9 cellular contexts compared by ENCODE assay signal in the genomic region with DNA sequence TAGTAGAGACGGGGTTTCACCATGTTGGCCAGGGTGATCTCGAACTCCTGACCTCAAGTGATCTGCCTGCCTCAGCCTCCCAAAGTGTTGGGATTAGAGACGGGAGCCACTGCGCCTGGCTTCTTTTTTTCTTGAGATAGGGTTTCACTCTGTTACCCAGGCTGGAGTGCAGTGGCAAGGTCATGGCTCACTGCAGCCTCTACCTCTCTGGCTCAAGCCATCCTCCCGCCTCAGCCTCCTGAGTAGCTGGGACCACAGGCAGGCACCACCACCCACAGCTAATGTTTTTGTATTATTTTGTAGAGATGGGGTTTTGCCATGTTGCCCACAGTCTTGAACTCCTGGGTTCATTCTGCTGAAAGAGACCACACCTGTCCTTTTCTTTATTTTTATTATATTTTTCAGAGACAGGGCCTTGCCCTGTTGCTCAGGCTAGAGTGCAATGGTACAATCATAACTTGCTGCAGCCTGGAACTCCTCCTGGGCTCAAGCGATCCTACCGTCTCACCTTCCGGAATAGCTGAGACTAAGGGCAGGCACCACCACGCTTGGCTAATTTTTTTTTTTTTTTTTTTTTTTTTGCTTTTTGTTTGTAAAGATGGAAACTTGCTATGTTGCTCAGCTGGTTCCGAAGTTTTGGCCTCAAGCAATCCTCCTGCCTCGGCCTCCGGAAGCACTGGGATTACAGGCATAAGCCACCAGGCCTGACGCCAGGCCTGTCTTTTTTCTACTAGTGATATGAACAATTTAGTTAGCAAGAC. TPM values are rescaled to one million over a fixed set of nuclear protein-coding genes. Genes with fewer than 3 reads are reported as not detected.
DNase-seq lines count a peak whose midpoint lies in the region; ATAC-seq and TF ChIP-seq lines count a peak whose summit lies in the region.
"Had no signal": no experiment of that assay in that cellular context is flagged by ENCODE, and none has a peak within 500 bp of the region (broad histone marks: within the 10 kb centered on the region; RNA-seq: fewer than 3 reads in every experiment).

No MANE protein-coding gene starts in this region.

- CTCF ChIA-PET in A673 (lab: Charles Lee), result interaction anchor here (0.6 to 1.5 kb wide), 3 partner anchors 20 to 23 kb away, joined by 3 to 9 read pairs (median 5); no protein-coding TSS in a partner anchor
- CTCF ChIA-PET in PC-9 (lab: Charles Lee), result interaction anchor here (0.7 to 0.8 kb wide), 2 partner anchors 9 to 11 kb away, joined by 5 to 11 read pairs; no protein-coding TSS in a partner anchor

- ATAC-seq in effector memory CD8-positive, alpha-beta T cell (replicated peaks), result no peak
- ATAC-seq in HG02588 (IDR thresholded peaks at IDR 0.05; ENCODE audit: unreplicated experiment), result no peak

- H3K36me3 ChIP-seq in A673 (ENCODE audit: insufficient read depth, low read length, poor library complexity, severe bottlenecking), result no peaks in the 10 kb centered on the region
- peaks cover 16% of the 10 kb centered on the region; the same call in 1 of the 2 replicates for H3K36me3 ChIP-seq in PC-9 (ENCODE audit: low read depth)

- H3K4me3 Mint-ChIP-seq in effector memory CD8-positive, alpha-beta T cell, result peak overlapping the region; percentile 96 to 98
- H3K4me3 Mint-ChIP-seq in nephron, result peak overlapping the region in 2 of 3 experiments; percentile 83 to 89

- H3K36me3 Mint-ChIP-seq in effector memory CD8-positive, alpha-beta T cell (ENCODE audit: insufficient read depth), result peaks cover 88% of the 10 kb centered on the region
- peaks cover 5% of the 10 kb centered on the region for H3K36me3 Mint-ChIP-seq in nephron (ENCODE audit: low read depth)

- DNase-seq in A673 (ENCODE audit: low spot score) (no peak), PC-9 (peak in 1 of 2 experiments; percentile 55), NCI-H2227 (lab: John Stamatoyannopoulos, UW; ENCODE audit: unreplicated experiment) (no peak), NCI-H524 treated with DMSO at 0.1 percent for 48 hours (lab: John Stamatoyannopoulos, UW) (no peak), NK-92 (lab: John Stamatoyannopoulos, UW; ENCODE audit: unreplicated experiment) (no peak)
- no peak for DNase-seq in effector memory CD8-positive, alpha-beta T cell
- DNase-seq: occipital lobe had no signal

- peaks cover 6 to 7% of the 10 kb centered on the region in 2 donors for H3K27me3 Mint-ChIP-seq in effector memory CD8-positive, alpha-beta T cell
- H3K27me3 Mint-ChIP-seq in nephron (ENCODE audit: low read depth), result peaks cover 8% of the 10 kb centered on the region

- H3K79me2 ChIP-seq in PC-9 (ENCODE audit: low read depth), result peaks cover 80% of the 10 kb centered on the region

- H3K27ac ChIP-seq in A673 (ENCODE audit: low read depth, low read length, poor library complexity, severe bottlenecking) (peak overlapping the region; percentile 66), PC-9 (peak overlapping the region; percentile 51)

- H3K9me2 ChIP-seq in PC-9 (ENCODE audit: insufficient read depth), result no peaks in the 10 kb centered on the region

- H3K4me1 Mint-ChIP-seq in effector memory CD8-positive, alpha-beta T cell (ENCODE audit: low read depth in 2 of 2), result peaks cover 37 to 46% of the 10 kb centered on the region in 2 donors
- H3K4me1 Mint-ChIP-seq in nephron, result peaks cover 71% of the 10 kb centered on the region

- H3K27me3 ChIP-seq in A673 (replicated peaks; ENCODE audit: insufficient read depth, low read depth, low read length, poor library complexity), result no peaks in the 10 kb centered on the region
- H3K27me3 ChIP-seq in PC-9 (ENCODE audit: insufficient read depth, low read depth), result no peaks in the 10 kb centered on the region

- peaks cover 51% of the 10 kb centered on the region for H4K20me1 ChIP-seq in PC-9 (ENCODE audit: insufficient read depth)

- BruUV-seq in A673 (replicated peaks; lab: Mats Ljungman, UMichigan) (no TSS peak), PC-9 (replicated peaks; lab: Mats Ljungman, UMichigan) (no TSS peak)

- peak overlapping the region; percentile 99 for H3K4me2 ChIP-seq in PC-9

- no peak overlapping the region for H2AFZ ChIP-seq in PC-9

- POLR2A ChIA-PET in A673 (lab: Charles Lee; ENCODE audit: low non-redundant PET), result no interaction called here
- POLR2A ChIA-PET in PC-9 (lab: Charles Lee; ENCODE audit: unreplicated experiment), result no interaction called here

- TF ChIP-seq CTCF in A673 (conservative IDR thresholded peaks at IDR 0.05; ENCODE audit: low read depth, low read length), result no peak
- no peak for TF ChIP-seq CTCF in PC-9 (conservative IDR thresholded peaks at IDR 0.05)
- TF ChIP-seq CTCF in nephron (IDR thresholded peaks at IDR 0.05; ENCODE audit: unreplicated experiment in 3 of 3), result no peak

- intact Hi-C loops in A673 (cut with micrococcal nuclease; ENCODE audit: unreplicated experiment) (no loop called here), PC-9 (cut with micrococcal nuclease; ENCODE audit: unreplicated experiment) (no loop called here)

- H3F3A ChIP-seq in PC-9 (ENCODE audit: insufficient read depth, low read depth), result peaks cover 57% of the 10 kb centered on the region

- peak overlapping the region; percentile 73 to 98 for H3K27ac Mint-ChIP-seq in effector memory CD8-positive, alpha-beta T cell
- peak overlapping the region; percentile 94 to 96 (median 95) for H3K27ac Mint-ChIP-seq in nephron

- no peaks in the 10 kb centered on the region for H3K9me3 Mint-ChIP-seq in effector memory CD8-positive, alpha-beta T cell
- no peaks in the 10 kb centered on the region for H3K9me3 Mint-ChIP-seq in nephron

- H3K4me1 ChIP-seq in A673 (ENCODE audit: insufficient read depth, low read length, poor library complexity, severe bottlenecking), result peaks cover 57% of the 10 kb centered on the region
- H3K4me1 ChIP-seq in PC-9 (replicated peaks; ENCODE audit: insufficient read depth), result peaks cover 75% of the 10 kb centered on the region

- H3K9me3 ChIP-seq in A673 (ENCODE audit: low read depth, low read length, poor library complexity, severe bottlenecking) (no peaks in the 10 kb centered on the region), PC-9 (ENCODE audit: insufficient read depth, low read depth) (no peaks in the 10 kb centered on the region)

- no peak overlapping the region for H3K4me3 ChIP-seq in A673 (ENCODE audit: low read depth, low read length, poor library complexity, severe bottlenecking)
- peak overlapping the region; percentile 100 for H3K4me3 ChIP-seq in PC-9

RNA-seq across cellular contexts. Expression of a gene that starts 3.1 kb away (rescaled TPM):
- 204 and 225 TPM in 2 replicates for total RNA-seq in A673 (2021)
- total RNA-seq in PC-9 (2021), result 569 and 580 TPM in 2 replicates

RNA-seq across cellular contexts. Expression of a gene that starts 35.3 kb away (rescaled TPM):
- total RNA-seq in A673 (2021) (90.0 and 92.5 TPM in 2 replicates), PC-9 (2021) (6.6 and 7.2 TPM in 2 replicates)

RNA-seq across cellular contexts. Expression of a gene that starts 35.8 kb away (rescaled TPM):
- total RNA-seq in A673 (2021) (0.77 and 0.92 TPM in 2 replicates), PC-9 (2021) (16.2 and 19.1 TPM in 2 replicates)

RNA-seq across cellular contexts. Expression of a gene that starts 56.6 kb away (rescaled TPM):
- total RNA-seq in A673 (2021) (0.47 and 0.66 TPM in 2 replicates), PC-9 (2021) (129 and 194 TPM in 2 replicates)
- total RNA-seq: occipital lobe had no signal

Comparison
In these comparisons a context has a peak if more than half of its experiments do, and no peak if none do; other contexts are left out.
1. RNA of a gene that starts 35.3 kb away (total RNA-seq): 90.0 to 92.5 TPM in A673; 6.6 to 7.2 TPM in PC-9; every median in the first group is over 10 times any median in the second.